In genomic region chr17:51214920-51215319, GRCh38 we compare ENCODE assay signal across 31 cellular contexts.
"Had no signal": no experiment of that assay in that cellular context is flagged by ENCODE, and none has a peak within 500 bp of the region (broad histone marks: within the 10 kb centered on the region; RNA-seq: fewer than 3 reads in every experiment).

No MANE protein-coding gene starts in this region.

- H3K4me1 Mint-ChIP-seq: activated naive CD4-positive, alpha-beta T cell treated with anti-CD3 and anti-CD28 coated beads, Interleukin-2, amount 10 ng/mL, durations not matched to agents 7 days and 5 days; mesothelial cell of epicardium; stimulated activated naive B cell treated with anti-CD40 and anti-IgM and Interleukin-4, amounts not matched to agents 10 μg/mL and 1 μg/mL and 100 μg/mL, for 72 hours had no signal

- FAIRE-seq: astrocyte, frontal cortex, small intestine had no signal

- ATAC-seq: left cardiac atrium; left ventricle myocardium superior; stimulated activated naive B cell treated with anti-CD40 and anti-IgM and Interleukin-4, amounts not matched to agents 10 μg/mL and 1 μg/mL and 100 μg/mL, for 72 hours; T-cell; upper lobe of right lung had no signal

- DNase-seq: activated CD4-positive, alpha-beta T cell treated with anti-CD3 and anti-CD28 coated beads for 4 hours; activated CD4-positive, alpha-beta T cell treated with anti-CD3 and anti-CD28 coated beads, Interleukin-2, amount 50 U/mL, for 4 hours; activated effector memory CD4-positive, alpha-beta T cell treated with anti-CD3 and anti-CD28 coated beads, Interleukin-2, amount 50 U/mL, for 16 hours; activated naive CD4-positive, alpha-beta T cell treated with anti-CD3 and anti-CD28 coated beads, Interleukin-2, amount 10 ng/mL, durations not matched to agents 7 days and 5 days; activated naive CD8-positive, alpha-beta T cell treated with anti-CD3 and anti-CD28 coated beads, Interleukin-2, amount 10 ng/mL, durations not matched to agents 7 days and 5 days; amniotic stem cell; brain microvascular endothelial cell; caudate nucleus; effector CD4-positive, alpha-beta T cell; glutamatergic neuron; islet precursor cell; left cardiac atrium; left ventricle myocardium superior; naive B cell; ovary; retina; sigmoid colon; small intestine; stimulated activated CD4-positive, alpha-beta T cell treated with anti-CD3 and anti-CD28 coated beads, Interleukin-1b, Interleukin-23, amount 100 ng/mL, for 48 hours; stimulated activated CD4-positive, alpha-beta T cell treated with anti-CD3 and anti-CD28 coated beads, Interleukin-4, amount 100 ng/mL, for 4 hours; stimulated activated CD8-positive, alpha-beta memory T cell treated with anti-CD3 and anti-CD28 coated beads, Interleukin-4, amount 100 ng/mL, for 48 hours; stimulated activated naive B cell treated with anti-CD40 and anti-IgM and Interleukin-4, amounts not matched to agents 10 μg/mL and 1 μg/mL and 100 μg/mL, for 72 hours; T-cell; tibial artery; upper lobe of right lung had no signal

- H3K9me3 Mint-ChIP-seq: activated naive CD4-positive, alpha-beta T cell treated with anti-CD3 and anti-CD28 coated beads, Interleukin-2, amount 10 ng/mL, durations not matched to agents 7 days and 5 days; activated naive CD8-positive, alpha-beta T cell treated with anti-CD3 and anti-CD28 coated beads, Interleukin-2, amount 10 ng/mL, durations not matched to agents 7 days and 5 days; activated T-helper 1 cell treated with anti-CD3 and anti-CD28 coated beads, Interleukin-12 subunit alpha, Interleukin-12 subunit beta, Interleukin-2, Interleukin-4 antibody, amounts not matched to agents 30 ng/mL and 10 ng/mL and 1 ng/mL, durations not matched to agents 14 hours and 24 hours and 36 hours; mesothelial cell of epicardium; naive B cell; stimulated activated naive B cell treated with anti-CD40 and anti-IgM and Interleukin-4, amounts not matched to agents 10 μg/mL and 1 μg/mL and 100 μg/mL, for 72 hours; T-cell; T-helper 2 cell treated with Interferon-gamma antibody and Interleukin-4, amounts not matched to agents 5 μg/mL and 100 μg/mL, for 36 hours had no signal

- H3K27ac Mint-ChIP-seq: activated naive CD4-positive, alpha-beta T cell treated with anti-CD3 and anti-CD28 coated beads, Interleukin-2, amount 10 ng/mL, durations not matched to agents 7 days and 5 days; activated naive CD8-positive, alpha-beta T cell treated with anti-CD3 and anti-CD28 coated beads, Interleukin-2, amount 10 ng/mL, durations not matched to agents 7 days and 5 days; activated T-helper 1 cell treated with anti-CD3 and anti-CD28 coated beads, Interleukin-12 subunit alpha, Interleukin-12 subunit beta, Interleukin-2, Interleukin-4 antibody, amounts not matched to agents 30 ng/mL and 10 ng/mL and 1 ng/mL, durations not matched to agents 14 hours and 24 hours and 36 hours; progenitor cell of endocrine pancreas; stimulated activated naive B cell treated with anti-CD40 and anti-IgM and Interleukin-4, amounts not matched to agents 10 μg/mL and 1 μg/mL and 100 μg/mL, for 72 hours; T-cell; T-helper 2 cell treated with Interferon-gamma antibody and Interleukin-4, amounts not matched to agents 5 μg/mL and 100 μg/mL, for 36 hours had no signal

- H3K4me3 Mint-ChIP-seq: activated naive CD4-positive, alpha-beta T cell treated with anti-CD3 and anti-CD28 coated beads, Interleukin-2, amount 10 ng/mL, durations not matched to agents 7 days and 5 days; activated naive CD8-positive, alpha-beta T cell treated with anti-CD3 and anti-CD28 coated beads, Interleukin-2, amount 10 ng/mL, durations not matched to agents 7 days and 5 days; activated T-helper 1 cell treated with anti-CD3 and anti-CD28 coated beads, Interleukin-12 subunit alpha, Interleukin-12 subunit beta, Interleukin-2, Interleukin-4 antibody, amounts not matched to agents 30 ng/mL and 10 ng/mL and 1 ng/mL, durations not matched to agents 14 hours and 24 hours and 36 hours; mesothelial cell of epicardium; naive B cell; stimulated activated naive B cell treated with anti-CD40 and anti-IgM and Interleukin-4, amounts not matched to agents 10 μg/mL and 1 μg/mL and 100 μg/mL, for 72 hours; T-cell; T-helper 2 cell treated with Interferon-gamma antibody and Interleukin-4, amounts not matched to agents 5 μg/mL and 100 μg/mL, for 36 hours had no signal
